8 cellular contexts compared by ENCODE assay signal in genomic region chrX:30971761-30972603, GRCh38.
DNase-seq lines count a peak whose midpoint lies in the region; ATAC-seq and TF ChIP-seq lines count a peak whose summit lies in the region.

No MANE protein-coding gene starts in this region.

- TF ChIP-seq CTCF in lung (IDR thresholded peaks at IDR 0.05; ENCODE audit: control extremely low read depth, extremely low read depth) (peak; percentile 34), thyroid gland (IDR thresholded peaks at IDR 0.05) (peak in 4 of 6 experiments; percentile 36 to 56 (median 48))

- H3K27ac ChIP-seq in lung (ENCODE audit: low read depth in 1 of 2, low read length in 1 of 2) (no peak overlapping the region), thyroid gland (no peak overlapping the region)

- no peak for DNase-seq in activated CD4-positive, CD25-positive, alpha-beta regulatory T cell treated with anti-CD3 and anti-CD28 coated beads, Interleukin-2, amount 50 U/mL, for 72 hours
- peak; percentile 13 for DNase-seq in HuH-7.5 (ENCODE audit: low spot score)
- peak; percentile 29 for DNase-seq in SKM-1 treated with dmso at 0.1 percent for 144 hours (lab: John Stamatoyannopoulos, UW; ENCODE audit: unreplicated experiment)
- peak; percentile 46 for DNase-seq in dermis blood vessel endothelial cell
- peak; percentile 35 for DNase-seq in lung (ENCODE audit: low spot score)
- peak; percentile 11 to 21 for DNase-seq in thyroid gland

- WGBS in lung, 2 donors, result 5 to 22% methylated on average over 10 of the region's 10 CpGs
- 11 to 15% methylated on average over 10 of the region's 10 CpGs for whole genome bisulfite sequencing in thyroid gland, 2 donors

- ATAC-seq in activated CD4-positive, CD25-positive, alpha-beta regulatory T cell treated with anti-CD3 and anti-CD28 coated beads, Interleukin-2, amount 50 U/mL, for 24 hours, result peak; percentile 53 to 55
- ATAC-seq in GM21737 (IDR thresholded peaks at IDR 0.05; ENCODE audit: unreplicated experiment) (peak; percentile 81), lung (ENCODE audit: insufficient read depth, low FRiP score) (peak; percentile 70)

- H3K27me3 ChIP-seq in lung (ENCODE audit: control insufficient read depth, insufficient read depth) (peaks cover 2% of the 10 kb centered on the region), thyroid gland (no peaks in the 10 kb centered on the region)

- H3K4me1 ChIP-seq in lung (ENCODE audit: control insufficient read depth in 2 of 2, insufficient read depth in 2 of 2, low read length in 2 of 2) (no peaks in the 10 kb centered on the region), thyroid gland (no peaks in the 10 kb centered on the region)

- H3K36me3 ChIP-seq in lung (ENCODE audit: control insufficient read depth in 2 of 2, insufficient read depth in 2 of 2, low read length in 2 of 2), result no peaks in the 10 kb centered on the region
- no peaks in the 10 kb centered on the region for H3K36me3 ChIP-seq in thyroid gland

- no peaks in the 10 kb centered on the region for H3K9me3 ChIP-seq in lung (ENCODE audit: control insufficient read depth in 2 of 2, insufficient read depth in 1 of 2, low read length in 1 of 2)
- no peaks in the 10 kb centered on the region for H3K9me3 ChIP-seq in thyroid gland

- TF ChIP-seq POLR2A in thyroid gland (IDR thresholded peaks at IDR 0.05), result no peak

- intact Hi-C loops in thyroid gland (cut with DNase I), result no loop called here

- no peak overlapping the region for H3K4me3 ChIP-seq in lung
- H3K4me3 ChIP-seq in thyroid gland (replicated peaks in 1 of 3), result no peak overlapping the region
